Comparison of ENCODE assay signal across 13 cellular contexts in genomic region chr20:53050338-53050737, GRCh38.
"Had no signal": no experiment of that assay in that cellular context is flagged by ENCODE, and none has a peak within 500 bp of the region (broad histone marks: within the 10 kb centered on the region; RNA-seq: fewer than 3 reads in every experiment).

No MANE protein-coding gene starts in this region.

- DNase-seq: activated gamma-delta T cell; amniotic stem cell; body of pancreas; erythroblast; hippocampal formation; kidney glomerular epithelial cell; pancreas; stimulated activated naive B cell treated with anti-CD40 and anti-IgM and Interleukin-4, amounts not matched to agents 10 μg/mL and 1 μg/mL and 100 μg/mL, for 72 hours; substantia nigra; T-helper 9 cell; transverse colon had no signal

- H3K4me1 Mint-ChIP-seq: stimulated activated naive B cell treated with anti-CD40 and anti-IgM and Interleukin-4, amounts not matched to agents 10 μg/mL and 1 μg/mL and 100 μg/mL, for 72 hours had no signal

- H3K36me3 Mint-ChIP-seq: stimulated activated naive B cell treated with anti-CD40 and anti-IgM and Interleukin-4, amounts not matched to agents 10 μg/mL and 1 μg/mL and 100 μg/mL, for 72 hours had no signal

- H3K27me3 Mint-ChIP-seq: dendritic cell treated with granulocyte-macrophage colony-stimulating factor and Interleukin-4, amounts not matched to agents 40 ng/mL and 50 ng/mL, for 4 days had no signal

- H3K4me3 Mint-ChIP-seq: dendritic cell treated with granulocyte-macrophage colony-stimulating factor and Interleukin-4, amounts not matched to agents 40 ng/mL and 50 ng/mL, for 4 days; neural crest cell; stimulated activated naive B cell treated with anti-CD40 and anti-IgM and Interleukin-4, amounts not matched to agents 10 μg/mL and 1 μg/mL and 100 μg/mL, for 72 hours had no signal

- H3K27ac Mint-ChIP-seq: dendritic cell treated with granulocyte-macrophage colony-stimulating factor and Interleukin-4, amounts not matched to agents 40 ng/mL and 50 ng/mL, for 4 days; stimulated activated naive B cell treated with anti-CD40 and anti-IgM and Interleukin-4, amounts not matched to agents 10 μg/mL and 1 μg/mL and 100 μg/mL, for 72 hours had no signal
